Comparison of ENCODE assay signal across 19 cellular contexts in the genomic region with DNA sequence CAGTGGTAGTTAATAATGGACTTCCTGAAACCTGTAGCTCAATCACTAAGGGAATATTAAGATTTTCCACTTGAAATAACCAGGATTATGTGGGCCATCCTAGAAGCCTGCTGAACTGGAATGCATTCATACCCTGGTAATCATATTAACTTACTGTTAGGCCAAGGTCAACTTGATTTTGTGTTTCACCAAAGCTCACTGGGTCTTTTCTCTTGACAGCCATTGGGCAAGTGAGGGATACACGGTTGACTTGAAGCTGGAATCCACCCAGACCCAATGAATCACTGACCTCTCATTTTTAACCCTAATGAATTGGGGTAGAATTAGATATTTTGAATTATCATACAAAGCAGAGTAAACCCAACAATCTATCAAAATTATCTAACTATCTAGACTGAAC.
DNase-seq lines count a peak whose midpoint lies in the region; ATAC-seq and TF ChIP-seq lines count a peak whose summit lies in the region.
"Had no signal": no experiment of that assay in that cellular context is flagged by ENCODE, and none has a peak within 500 bp of the region (broad histone marks: within the 10 kb centered on the region; RNA-seq: fewer than 3 reads in every experiment).

No MANE protein-coding gene starts in this region.

- DNase-seq in M059J (ENCODE audit: low read depth) (peak; percentile 78), cardiac fibroblast (ENCODE audit: low read depth in 2 of 2) (peak; percentile 6 to 57), iris pigment epithelial cell (ENCODE audit: low read depth) (peak; percentile 54), BE2C (no peak)
- DNase-seq in CD8-positive, alpha-beta T cell = no peak
- DNase-seq: activated CD4-positive, alpha-beta T cell treated with anti-CD3 and anti-CD28 coated beads, Interleukin-2, amount 50 U/mL, for 48 hours; activated naive CD4-positive, alpha-beta T cell treated with anti-CD3 and anti-CD28 coated beads, Interleukin-2, amount 50 U/mL, for 16 hours; activated T-cell treated with anti-CD3 and anti-CD28 coated beads, Interleukin-2, amount 50 U/mL, for 24 hours; CD4-positive, alpha-beta T cell; left colon; RPMI8226; spleen; stimulated activated naive CD4-positive, alpha-beta T cell; T-cell had no signal

- peak overlapping the region; percentile 49 for H3K27ac ChIP-seq in 22Rv1
- H3K27ac ChIP-seq in CD8-positive, alpha-beta T cell (ENCODE audit: low read depth, low read length) = no peak overlapping the region
- H3K27ac ChIP-seq: A549, HL-60, spleen had no signal

- POLR2A ChIA-PET in CD8-positive, alpha-beta T cell (lab: Charles Lee) = no interaction called here

- H3K27me3 Mint-ChIP-seq in CD8-positive, alpha-beta T cell (ENCODE audit: low read depth) = no peaks in the 10 kb centered on the region
- H3K27me3 Mint-ChIP-seq: activated T-cell treated with anti-CD3 and anti-CD28 coated beads, Interleukin-2, amount 50 U/mL, for 24 hours; CD4-positive, alpha-beta T cell; T-cell had no signal

- H3K36me3 ChIP-seq in BE2C = no peaks in the 10 kb centered on the region
- no peaks in the 10 kb centered on the region for H3K36me3 ChIP-seq in CD8-positive, alpha-beta T cell (ENCODE audit: insufficient read depth, low read length)

- H3K4me3 ChIP-seq in cardiac fibroblast (replicated peaks in 1 of 2; ENCODE audit: low read depth in 2 of 2, low read length in 2 of 2) (no peak overlapping the region), BE2C (ENCODE audit: low read depth, low read length) (no peak overlapping the region)
- H3K4me3 ChIP-seq in CD8-positive, alpha-beta T cell (ENCODE audit: low read depth, low read length) = no peak overlapping the region
- H3K4me3 ChIP-seq: A549, spleen had no signal

- no peaks in the 10 kb centered on the region for H3K27me3 ChIP-seq in BE2C
- H3K27me3 ChIP-seq in CD8-positive, alpha-beta T cell (ENCODE audit: insufficient read depth, low read length) = no peaks in the 10 kb centered on the region
- H3K27me3 ChIP-seq: spleen had no signal

- H3K4me1 Mint-ChIP-seq in CD8-positive, alpha-beta T cell (ENCODE audit: low read depth) = no peaks in the 10 kb centered on the region

- no peaks in the 10 kb centered on the region for H3K9me3 Mint-ChIP-seq in CD8-positive, alpha-beta T cell
- H3K9me3 Mint-ChIP-seq: activated T-cell treated with anti-CD3 and anti-CD28 coated beads, Interleukin-2, amount 50 U/mL, for 24 hours; CD4-positive, alpha-beta T cell had no signal

- ATAC-seq in CD8-positive, alpha-beta T cell = no peak
- ATAC-seq in HG03565 (IDR thresholded peaks at IDR 0.05; ENCODE audit: unreplicated experiment) (no peak), GM19467 (IDR thresholded peaks at IDR 0.05; ENCODE audit: unreplicated experiment) (no peak)
- ATAC-seq: A549, left colon, T-cell had no signal

- no peaks in the 10 kb centered on the region for H3K9me3 ChIP-seq in BE2C
- no peaks in the 10 kb centered on the region for H3K9me3 ChIP-seq in CD8-positive, alpha-beta T cell (ENCODE audit: low read length)
- H3K9me3 ChIP-seq: A549, spleen had no signal

- CTCF ChIA-PET in CD8-positive, alpha-beta T cell (lab: Charles Lee) = no interaction called here

- H3K4me1 ChIP-seq in BE2C = peaks cover 4% of the 10 kb centered on the region; the same call in 1 of the 2 replicates
- no peaks in the 10 kb centered on the region for H3K4me1 ChIP-seq in CD8-positive, alpha-beta T cell (ENCODE audit: insufficient read depth, low read length)
- H3K4me1 ChIP-seq: A549 had no signal

- intact Hi-C loops in CD8-positive, alpha-beta T cell (cut with DNase I, micrococcal nuclease) = no loop called here

- no peak overlapping the region for H3K27ac Mint-ChIP-seq in CD8-positive, alpha-beta T cell
- H3K27ac Mint-ChIP-seq: activated T-cell treated with anti-CD3 and anti-CD28 coated beads, Interleukin-2, amount 50 U/mL, for 24 hours; CD4-positive, alpha-beta T cell; T-cell had no signal

- H3K36me3 Mint-ChIP-seq in CD8-positive, alpha-beta T cell = no peaks in the 10 kb centered on the region

- no peak overlapping the region for H3K4me3 Mint-ChIP-seq in CD8-positive, alpha-beta T cell
- H3K4me3 Mint-ChIP-seq: activated T-cell treated with anti-CD3 and anti-CD28 coated beads, Interleukin-2, amount 50 U/mL, for 24 hours; CD4-positive, alpha-beta T cell; T-cell had no signal

- TF ChIP-seq CTCF in 22Rv1 (IDR thresholded peaks at IDR 0.05) (no peak), cardiac fibroblast (IDR thresholded peaks at IDR 0.05; ENCODE audit: low read depth, low read length) (no peak), BE2C (IDR thresholded peaks at IDR 0.05; ENCODE audit: low read depth, low read length) (no peak)
- TF ChIP-seq CTCF in CD8-positive, alpha-beta T cell (IDR thresholded peaks at IDR 0.05) = no peak

Comparison
In these comparisons a context has a peak if more than half of its experiments do, and no peak if none do; other contexts are left out.
1. DNase-seq: peak in M059J (single experiment), cardiac fibroblast (2 of 2) and iris pigment epithelial cell (single experiment); none in BE2C (single experiment) and CD8-positive, alpha-beta T cell (0 of 7).